8 cellular contexts compared by ENCODE assay signal in the genomic region with DNA sequence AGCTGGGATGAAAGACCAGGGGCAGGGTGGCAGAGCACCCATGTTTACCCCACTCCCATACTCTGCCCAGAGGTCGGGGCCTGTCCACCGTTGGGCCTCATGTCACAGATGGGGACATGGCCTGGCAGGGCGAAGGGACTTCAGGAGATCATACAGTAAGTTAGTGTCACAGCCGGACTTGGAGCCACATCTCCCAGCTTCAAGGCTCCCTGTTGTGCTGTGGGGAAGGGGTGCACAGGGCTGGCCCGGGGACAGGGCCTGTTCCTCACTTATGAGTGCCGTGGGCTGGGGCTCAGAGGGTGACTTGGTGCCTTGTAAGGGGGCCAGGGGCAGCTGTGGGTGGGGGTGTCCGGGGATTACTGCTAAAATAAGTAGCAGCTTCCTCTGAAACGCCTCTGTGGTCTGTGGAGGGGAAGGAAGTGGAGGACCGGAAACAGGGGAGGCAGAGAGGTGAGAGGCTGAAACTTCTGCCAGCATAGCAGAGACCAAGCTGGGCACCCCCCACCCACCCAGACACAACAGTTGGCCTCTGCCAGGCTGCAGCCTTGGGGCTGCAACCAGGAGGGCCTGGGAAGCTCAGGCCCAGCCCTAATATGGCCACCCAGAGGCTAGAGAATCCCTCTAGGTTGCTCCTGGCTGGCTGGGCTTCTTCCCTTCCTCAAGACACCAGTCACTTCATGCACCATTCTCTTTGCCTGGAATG. TPM values are rescaled to one million over a fixed set of nuclear protein-coding genes. Genes with fewer than 3 reads are reported as not detected.
DNase-seq lines count a peak whose midpoint lies in the region; TF ChIP-seq lines count a peak whose summit lies in the region.

No MANE protein-coding gene starts in this region.

- H3K27me3 ChIP-seq in colonic mucosa, result no peaks in the 10 kb centered on the region
- no peaks in the 10 kb centered on the region for H3K27me3 ChIP-seq in A673 (replicated peaks; ENCODE audit: insufficient read depth, low read depth, low read length, poor library complexity)

- CTCF ChIA-PET in A673 (lab: Charles Lee), result no interaction called here

- H3K36me3 ChIP-seq in colonic mucosa (no peaks in the 10 kb centered on the region), A673 (ENCODE audit: insufficient read depth, low read length, poor library complexity, severe bottlenecking) (no peaks in the 10 kb centered on the region)

- H3K9me3 ChIP-seq in colonic mucosa, result no peaks in the 10 kb centered on the region
- H3K9me3 ChIP-seq in A673 (ENCODE audit: low read depth, low read length, poor library complexity, severe bottlenecking), result no peaks in the 10 kb centered on the region

- no peaks in the 10 kb centered on the region for H3K36me3 Mint-ChIP-seq in T-helper 1 cell treated with Interleukin-12 subunit alpha and Interleukin-12 subunit beta and Interleukin-4 antibody, amounts not matched to agents 30 μg/mL and 1 μg/mL, for 36 hours (ENCODE audit: low read depth)

- POLR2A ChIA-PET in A673 (lab: Charles Lee; ENCODE audit: low non-redundant PET), result interaction anchor here (0.6 kb wide), 1 partner anchor 11 kb away, joined by 13 read pairs; no protein-coding TSS in a partner anchor

- H3K27me3 Mint-ChIP-seq in T-helper 1 cell treated with Interleukin-12 subunit alpha and Interleukin-12 subunit beta and Interleukin-4 antibody, amounts not matched to agents 30 μg/mL and 1 μg/mL, for 36 hours (ENCODE audit: low read depth), result peaks cover 11% of the 10 kb centered on the region

- no peak for TF ChIP-seq CTCF in colonic mucosa (IDR thresholded peaks at IDR 0.05)
- no peak for TF ChIP-seq CTCF in A673 (conservative IDR thresholded peaks at IDR 0.05; ENCODE audit: low read depth, low read length)

- H3K4me3 ChIP-seq in colonic mucosa (no peak overlapping the region), A673 (ENCODE audit: low read depth, low read length, poor library complexity, severe bottlenecking) (no peak overlapping the region)

- H3K4me1 Mint-ChIP-seq in T-helper 1 cell treated with Interleukin-12 subunit alpha and Interleukin-12 subunit beta and Interleukin-4 antibody, amounts not matched to agents 30 μg/mL and 1 μg/mL, for 36 hours (ENCODE audit: low read depth), result peaks cover 53% of the 10 kb centered on the region

- H3K9me3 Mint-ChIP-seq in T-helper 1 cell treated with Interleukin-12 subunit alpha and Interleukin-12 subunit beta and Interleukin-4 antibody, amounts not matched to agents 30 μg/mL and 1 μg/mL, for 36 hours, result no peaks in the 10 kb centered on the region

- intact Hi-C loops in colonic mucosa (cut with DNase I), result loop anchor here (10.0 kb wide), 1 partner anchor 82 kb away; no protein-coding TSS in a partner anchor
- intact Hi-C loops in A673 (cut with micrococcal nuclease; ENCODE audit: unreplicated experiment), result no loop called here

- DNase-seq in activated CD4-positive, alpha-beta T cell treated with anti-CD3 and anti-CD28 coated beads for 24 hours (ENCODE audit: low read depth in 2 of 2), result peak; percentile 37 to 40
- no peak for DNase-seq in activated CD4-positive, alpha-beta T cell treated with anti-CD3 and anti-CD28 coated beads, Interleukin-2, amount 50 U/mL, for 1 hour
- DNase-seq in colonic mucosa (peak; percentile 58), NCI-H526 (lab: John Stamatoyannopoulos, UW) (no peak), NCI-H2196 treated with DMSO at 0.1 percent for 48 hours (lab: John Stamatoyannopoulos, UW; ENCODE audit: unreplicated experiment) (no peak), A673 (ENCODE audit: low spot score) (no peak)
- DNase-seq in stimulated activated CD4-positive, alpha-beta T cell treated with anti-CD3 and anti-CD28 coated beads, Interleukin-15, amount 100 ng/mL, for 48 hours (ENCODE audit: low read depth in 2 of 2), result peak; percentile 44 to 50

- H3K4me1 ChIP-seq in colonic mucosa, result peaks cover 18% of the 10 kb centered on the region
- H3K4me1 ChIP-seq in A673 (ENCODE audit: insufficient read depth, low read length, poor library complexity, severe bottlenecking), result no peaks in the 10 kb centered on the region

- peak overlapping the region; percentile 89 for H3K27ac Mint-ChIP-seq in T-helper 1 cell treated with Interleukin-12 subunit alpha and Interleukin-12 subunit beta and Interleukin-4 antibody, amounts not matched to agents 30 μg/mL and 1 μg/mL, for 36 hours

- H3K4me3 Mint-ChIP-seq in T-helper 1 cell treated with Interleukin-12 subunit alpha and Interleukin-12 subunit beta and Interleukin-4 antibody, amounts not matched to agents 30 μg/mL and 1 μg/mL, for 36 hours, result peak overlapping the region; percentile 64

- H3K27ac ChIP-seq in colonic mucosa (peak overlapping the region; percentile 44), A673 (ENCODE audit: low read depth, low read length, poor library complexity, severe bottlenecking) (no peak overlapping the region)

- no peak overlapping the region for H3K9ac ChIP-seq in colonic mucosa (ENCODE audit: low read depth in 2 of 2, low read length in 2 of 2)

- no TSS peak for BruUV-seq in A673 (replicated peaks; lab: Mats Ljungman, UMichigan)

RNA-seq across cellular contexts. Expression of gene NEK6, which starts 41.1 kb away (rescaled TPM):
- total RNA-seq in colonic mucosa (10 to 100 TPM; 77.8 to 83.4 TPM), A673 (2021) (23.3 and 35.9 TPM in 2 replicates)

Comparison
In these comparisons a context has a peak if more than half of its experiments do, and no peak if none do; other contexts are left out.
1. DNase-seq: peak in activated CD4-positive, alpha-beta T cell treated with anti-CD3 and anti-CD28 coated beads for 24 hours (2 of 2), colonic mucosa (single experiment) and stimulated activated CD4-positive, alpha-beta T cell treated with anti-CD3 and anti-CD28 coated beads, Interleukin-15, amount 100 ng/mL, for 48 hours (2 of 2); none in activated CD4-positive, alpha-beta T cell treated with anti-CD3 and anti-CD28 coated beads, Interleukin-2, amount 50 U/mL, for 1 hour (single experiment), NCI-H526 (0 of 2), NCI-H2196 treated with DMSO at 0.1 percent for 48 hours (single experiment) and A673 (single experiment).